ENCODE assay signal across 1 cellular context in genomic region chr1:154571964-154572288, GRCh38.
TF ChIP-seq lines count a peak whose summit lies in the region.

No MANE protein-coding gene starts in this region.

TF ChIP-seq in GM23338, 12 proteins besides CTCF, POLR2A, EP300 and RAD21:
- no peak for TF ChIP-seq EZH2phosphoT487 (IDR thresholded peaks at IDR 0.05; ENCODE audit: unreplicated experiment)
- no peak for TF ChIP-seq ETS1 (IDR thresholded peaks at IDR 0.05)
- TF ChIP-seq NANOG (IDR thresholded peaks at IDR 0.05; ENCODE audit: borderline replicate concordance): no peak
- TF ChIP-seq ZNF462 (CRISPR knock-in tag; IDR thresholded peaks at IDR 0.05): no peak
- TF ChIP-seq ZNF331 (CRISPR knock-in tag; IDR thresholded peaks at IDR 0.05; ENCODE audit: low read depth): no peak
- TF ChIP-seq STAT1 (IDR thresholded peaks at IDR 0.05; ENCODE audit: unreplicated experiment): no peak
- TF ChIP-seq JUNB (IDR thresholded peaks at IDR 0.05; ENCODE audit: unreplicated experiment): no peak
- TF ChIP-seq POLR2AphosphoS5 (IDR thresholded peaks at IDR 0.05; ENCODE audit: low read depth): no peak
- TF ChIP-seq CREB1 (CRISPR knock-in tag; IDR thresholded peaks at IDR 0.05; ENCODE audit: low read depth): no peak
